21 cellular contexts compared by ENCODE assay signal in genomic region chr22:19912236-19912999, GRCh38. TPM values are rescaled to one million over a fixed set of nuclear protein-coding genes. Genes with fewer than 3 reads are reported as not detected.
DNase-seq lines count a peak whose midpoint lies in the region; ATAC-seq, FAIRE-seq and TF ChIP-seq lines count a peak whose summit lies in the region.
"Had no signal": no experiment of that assay in that cellular context is flagged by ENCODE, and none has a peak within 500 bp of the region (broad histone marks: within the 10 kb centered on the region; RNA-seq: fewer than 3 reads in every experiment).

No MANE protein-coding gene starts in this region.

- POLR2A ChIA-PET in K562 (lab: Yijun Ruan, JAX) = interaction anchor here (0.6 to 3.5 kb wide), 17 partner anchors 8 to 414 kb away, joined by 3 to 58 read pairs (median 5); partner anchors contain the start of genes COMT and TXNRD2

- no peak overlapping the region for H2BK20ac ChIP-seq in H9 (ENCODE audit: low read depth, low read length, poor library complexity, severe bottlenecking)

- no peaks in the 10 kb centered on the region for H3K27me3 ChIP-seq in H9 (ENCODE audit: insufficient read depth, low read length)
- H3K27me3 ChIP-seq in K562 (ENCODE audit: control insufficient read depth in 2 of 2, insufficient read depth in 2 of 2, low read length in 2 of 2) = no peaks in the 10 kb centered on the region; a peak in 1 of 5 replicates
- H3K27me3 ChIP-seq in neural progenitor cell = no peaks in the 10 kb centered on the region
- no peaks in the 10 kb centered on the region for H3K27me3 ChIP-seq in psoas muscle (ENCODE audit: insufficient read depth in 3 of 3, low read length in 2 of 3)
- H3K27me3 ChIP-seq: adrenal gland, MG63, Peyer's patch, suprapubic skin had no signal

- peak in 1 of 2 experiments; percentile 50; a peak in 2 of 4 replicates for TF ChIP-seq RAD21 in K562 (CRISPR knock-in tag; conservative IDR thresholded peaks at IDR 0.05 in 1 of 2, IDR thresholded peaks at IDR 0.05 in 1 of 2)

- H3K9me3 Mint-ChIP-seq in H9 (peaks cover 0 to 4% of the 10 kb centered on the region in 2 experiments; a peak in 2 of 5 replicates), neural progenitor cell (no peaks in the 10 kb centered on the region)
- H3K9me3 Mint-ChIP-seq: activated CD8-positive, alpha-beta T cell treated with anti-CD3 and anti-CD28 coated beads for 36 hours; natural killer cell had no signal

- H3K27me3 Mint-ChIP-seq in H9 (ENCODE audit: low read depth) = no peaks in the 10 kb centered on the region
- H3K27me3 Mint-ChIP-seq in neural progenitor cell (ENCODE audit: insufficient read depth, low read depth) = peaks cover 13% of the 10 kb centered on the region
- H3K27me3 Mint-ChIP-seq: activated CD8-positive, alpha-beta T cell treated with anti-CD3 and anti-CD28 coated beads for 36 hours had no signal

- CTCF ChIA-PET in K562 (lab: Yijun Ruan, JAX; ENCODE audit: low intra/inter-chr PET ratio) = interaction anchor here (0.7 to 6.2 kb wide), 4 partner anchors 42 to 183 kb away, joined by 3 to 156 read pairs (median 4); no protein-coding TSS in a partner anchor

- H3K9ac ChIP-seq in H9 (ENCODE audit: extremely low read depth, insufficient read length, low read length) (no peak overlapping the region), K562 (ENCODE audit: insufficient read depth in 1 of 2, low read depth in 2 of 2, low read length in 2 of 2) (peak overlapping the region in 1 of 2 experiments; percentile 64; a peak in 2 of 4 replicates), neural progenitor cell (no peak overlapping the region)

- DNase-seq in H9 (peak; percentile 52), K562 (ENCODE audit: extremely low read depth in 1 of 4, low spot score in 3 of 4) (peak in 2 of 4 experiments; percentile 67 to 75), neural progenitor cell (ENCODE audit: low spot score) (peak; percentile 63), nucleus accumbens (lab: John Stamatoyannopoulos, UW) (no peak), NCI-H510A (lab: John Stamatoyannopoulos, UW) (no peak), psoas muscle (no peak)
- DNase-seq: activated CD8-positive, alpha-beta T cell treated with anti-CD3 and anti-CD28 coated beads for 36 hours; adrenal gland; GDM1; MG63; natural killer cell; NCI-H2107; NCI-H69; Peyer's patch; retina had no signal

- no peaks in the 10 kb centered on the region for H3K79me1 ChIP-seq in H9 (ENCODE audit: insufficient read depth, low read depth, low read length, poor library complexity, severe bottlenecking)

- TF ChIP-seq CTCF in H9 (conservative IDR thresholded peaks at IDR 0.05) (peak; percentile 39; the same call in 2 of the 3 replicates), K562 (IDR thresholded peaks at IDR 0.05 in 2 of 3, conservative IDR thresholded peaks at IDR 0.05 in 1 of 3; ENCODE audit: insufficient read depth in 2 of 3, low read depth in 1 of 3, low read length in 3 of 3) (peak; percentile 64 to 77 (median 65)), neural progenitor cell (IDR thresholded peaks at IDR 0.05) (peak; percentile 45), psoas muscle (IDR thresholded peaks at IDR 0.05) (no peak)

- H3K4me1 Mint-ChIP-seq in H9 = peaks cover 0 to 3% of the 10 kb centered on the region in 2 experiments; a peak in 2 of 4 replicates
- peaks cover 12% of the 10 kb centered on the region for H3K4me1 Mint-ChIP-seq in neural progenitor cell

- no TSS peak for BruUV-seq in K562 (replicated peaks; lab: Mats Ljungman, UMichigan)

- no peak for FAIRE-seq in K562 (lab: Jason Lieb, UNC)
- FAIRE-seq: frontal cortex, H54, TTC549 had no signal

- H3K4me3 Mint-ChIP-seq in H9 (no peak overlapping the region), neural progenitor cell (no peak overlapping the region)
- H3K4me3 Mint-ChIP-seq: activated CD8-positive, alpha-beta T cell treated with anti-CD3 and anti-CD28 coated beads for 36 hours; natural killer cell had no signal

- no peak for TF ChIP-seq EP300 in K562 (IDR thresholded peaks at IDR 0.05; ENCODE audit: low read length)

- H3K36me3 Mint-ChIP-seq in H9 (ENCODE audit: insufficient read depth in 1 of 3, low read depth in 3 of 3) (peaks cover 0 to 27% (median 21%) of the 10 kb centered on the region in 3 experiments; a peak in 5 of 7 replicates), neural progenitor cell (no peaks in the 10 kb centered on the region)

- no peaks in the 10 kb centered on the region for H3K9me1 ChIP-seq in K562 (ENCODE audit: control insufficient read depth, insufficient read depth, low read length)

- no peaks in the 10 kb centered on the region for H3K23me2 ChIP-seq in H9 (ENCODE audit: insufficient read length, low read depth, low read length, poor library complexity, severe bottlenecking)

- H2AK5ac ChIP-seq in H9 (ENCODE audit: insufficient read length, low read length) = no peak overlapping the region

- no peak overlapping the region for H4K5ac ChIP-seq in H9 (ENCODE audit: insufficient read length, low read depth, low read length)

- H3K4me3 ChIP-seq in K562 = no peak overlapping the region
- H3K4me3 ChIP-seq in neural progenitor cell = no peak overlapping the region
- H3K4me3 ChIP-seq in psoas muscle = no peak overlapping the region
- H3K4me3 ChIP-seq: adrenal gland, lung, MG63, Peyer's patch, suprapubic skin had no signal

- H3K18ac ChIP-seq in H9 (ENCODE audit: insufficient read length, low read depth, low read length) = no peak overlapping the region

- H3K9me3 ChIP-seq in H9 (ENCODE audit: control insufficient read depth, low read depth, low read length) = peaks cover 5% of the 10 kb centered on the region
- no peaks in the 10 kb centered on the region for H3K9me3 ChIP-seq in K562 (replicated peaks; ENCODE audit: control insufficient read depth, insufficient read depth, low read depth, low read length)
- H3K9me3 ChIP-seq in neural progenitor cell (ENCODE audit: low read depth) = no peaks in the 10 kb centered on the region
- no peaks in the 10 kb centered on the region for H3K9me3 ChIP-seq in psoas muscle
- H3K9me3 ChIP-seq: adrenal gland, Caco-2, MG63, Peyer's patch, suprapubic skin had no signal

- H3K14ac ChIP-seq in H9 (ENCODE audit: insufficient read depth, low read length) = no peak overlapping the region

- no peak overlapping the region for H3K56ac ChIP-seq in H9 (ENCODE audit: insufficient read length, low read depth, low read length)

- TF ChIP-seq POLR2A in K562 (conservative IDR thresholded peaks at IDR 0.05) = no peak

- ATAC-seq in K562 (peak; percentile 72), psoas muscle (no peak)
- ATAC-seq: activated CD8-positive, alpha-beta T cell treated with anti-CD3 and anti-CD28 coated beads for 36 hours; natural killer cell had no signal

- no peak overlapping the region for H2BK12ac ChIP-seq in H9 (ENCODE audit: insufficient read length, low read depth, low read length)

- H2AFZ ChIP-seq in H9 (ENCODE audit: low read length) (no peak overlapping the region), K562 (ENCODE audit: low read depth, low read length) (no peak overlapping the region), neural progenitor cell (replicated peaks) (no peak overlapping the region)

- H3T11ph ChIP-seq in H9 (ENCODE audit: low read length) = no peak overlapping the region

- H3K4me1 ChIP-seq in H9 (ENCODE audit: insufficient read depth, low read length) = no peaks in the 10 kb centered on the region
- peaks cover 2 to 25% of the 10 kb centered on the region in 2 experiments; a peak in 4 of 5 replicates for H3K4me1 ChIP-seq in K562 (replicated peaks in 1 of 2; ENCODE audit: control insufficient read depth in 2 of 2, insufficient read depth in 2 of 2, low read length in 2 of 2)
- no peaks in the 10 kb centered on the region for H3K4me1 ChIP-seq in neural progenitor cell
- H3K4me1 ChIP-seq in psoas muscle = no peaks in the 10 kb centered on the region
- H3K4me1 ChIP-seq: adrenal gland, Caco-2, Peyer's patch, suprapubic skin had no signal

- H4K20me1 ChIP-seq in H9 (ENCODE audit: control insufficient read depth, insufficient read depth, insufficient read length) (no peaks in the 10 kb centered on the region), K562 (replicated peaks; ENCODE audit: control insufficient read depth, insufficient read depth, low read length) (no peaks in the 10 kb centered on the region; the same call in 1 of the 2 replicates), neural progenitor cell (ENCODE audit: low read depth) (no peaks in the 10 kb centered on the region)

- H3K36me3 ChIP-seq in K562 (ENCODE audit: control insufficient read depth, insufficient read depth, low read length) (peaks cover 62% of the 10 kb centered on the region), neural progenitor cell (no peaks in the 10 kb centered on the region), psoas muscle (ENCODE audit: insufficient read depth in 1 of 2, low read depth in 1 of 2) (peaks cover 0 to 73% of the 10 kb centered on the region in 2 donors)

- H2BK15ac ChIP-seq in H9 (ENCODE audit: low read depth, low read length) = no peak overlapping the region

- no peak overlapping the region for H3K23ac ChIP-seq in H9 (ENCODE audit: insufficient read length, low read depth, low read length)

- in situ Hi-C loops in K562 (cut with MboI) = loop anchor here (5.0 kb wide), 1 partner anchor 180 kb away; no protein-coding TSS in a partner anchor

- no peak overlapping the region for H2BK120ac ChIP-seq in H9 (ENCODE audit: low read depth, low read length, poor library complexity, severe bottlenecking)

- no peaks in the 10 kb centered on the region for H3F3A ChIP-seq in neural progenitor cell (ENCODE audit: low read depth)

- H3K79me2 ChIP-seq in H9 (ENCODE audit: insufficient read depth, low read length) = no peaks in the 10 kb centered on the region
- no peaks in the 10 kb centered on the region for H3K79me2 ChIP-seq in K562 (ENCODE audit: control insufficient read depth, insufficient read depth, low read length)
- H3K79me2 ChIP-seq in neural progenitor cell (ENCODE audit: low read depth) = no peaks in the 10 kb centered on the region

- no peak overlapping the region for H4K8ac ChIP-seq in H9 (replicated peaks; ENCODE audit: insufficient read length, low read depth, low read length)

- no peak overlapping the region for H2BK5ac ChIP-seq in H9 (ENCODE audit: insufficient read length, low read length)

- H3K27ac Mint-ChIP-seq in H9 = no peak overlapping the region
- no peak overlapping the region for H3K27ac Mint-ChIP-seq in neural progenitor cell
- H3K27ac Mint-ChIP-seq: activated CD8-positive, alpha-beta T cell treated with anti-CD3 and anti-CD28 coated beads for 36 hours; natural killer cell had no signal

- intact Hi-C loops in K562 (cut with micrococcal nuclease) = no loop called here
- intact Hi-C loops in psoas muscle (cut with DNase I) = no loop called here

- H3K4me2 ChIP-seq in H9 (ENCODE audit: insufficient read depth, insufficient read length, low read length) = no peak overlapping the region
- no peak overlapping the region for H3K4me2 ChIP-seq in K562 (ENCODE audit: insufficient read depth, low read length)
- H3K4me2 ChIP-seq in neural progenitor cell = no peak overlapping the region

- WGBS in H9 (ENCODE audit: extremely low coverage, insufficient read length, low lambda C conversion rate) = no CpG with 5 or more reads among the region's 20 CpGs
- 74% methylated on average over 20 of the region's 20 CpGs for WGBS in K562 (ENCODE audit: insufficient coverage, low coverage, missing lambda C conversion rate)
- WGBS in psoas muscle, 3 donors = 60 to 76% (median 61%) methylated on average over 20 of the region's 20 CpGs

- no peak overlapping the region for H3K27ac ChIP-seq in H9 (ENCODE audit: insufficient read length, low read depth, low read length)
- no peak overlapping the region for H3K27ac ChIP-seq in K562 (ENCODE audit: extremely low read depth, low read depth, low read length)
- H3K27ac ChIP-seq in neural progenitor cell = no peak overlapping the region
- no peak overlapping the region for H3K27ac ChIP-seq in psoas muscle
- H3K27ac ChIP-seq: adrenal gland, Peyer's patch, suprapubic skin had no signal

- H3K4ac ChIP-seq in H9 (ENCODE audit: low read depth, low read length) = no peak overlapping the region

- no peak overlapping the region for H4K91ac ChIP-seq in H9 (ENCODE audit: insufficient read length, low read depth, low read length)

RNA-seq across cellular contexts. Expression of gene COMT, which starts 29.2 kb away (rescaled TPM):
- total RNA-seq in H9 (2021) (42.2 and 43.3 TPM in 2 replicates), K562 (2014; rRNA removed) (334 and 497 TPM in 2 replicates), K562 (2014; rRNA removed; fragmentation: Illumina TruSeq; extraction: Trizol) (29.4 and 46.3 TPM in 2 replicates), K562 (2015; rRNA removed; fragmentation: Illumina TruSeq; extraction: Trizol) (155 and 156 TPM in 2 replicates), K562 (2021) (348 and 351 TPM in 2 replicates), neural progenitor cell (ENCODE audit: low replicate concordance) (1.1 and 1.3 TPM in 2 replicates), psoas muscle (100 to 1,000 TPM in 2 of 4 donors, 10 to 100 TPM in 2; 63.6 to 146 (median 115) TPM)
- 125 and 360 TPM in 2 replicates for total RNA-seq in K562 (2011; cell fraction: chromatin; rRNA removed; ENCODE audit: low replicate concordance)
- 500 and 649 TPM in 2 replicates for total RNA-seq in K562 (2011; cell fraction: nucleolus; rRNA removed)
- 301 and 358 TPM in 2 replicates for total RNA-seq in K562 (2011; cell fraction: nucleoplasm; rRNA removed)
- polyA plus RNA-seq in K562 (2011; rRNA removed) (185 and 498 TPM in 2 replicates), K562 (2014; fragmentation: Illumina TruSeq; extraction: Trizol) (108 and 305 TPM in 2 replicates), K562 (2014; fragmentation: Nextera tagmentation; extraction: Ambion mirVana) (10 to 100 TPM; 12.5 to 39.6 TPM), K562 (2014; rRNA removed) (263 and 317 TPM in 2 replicates), psoas muscle (100 to 1,000 TPM; 100 to 142 (median 117) TPM)
- 652 and 657 TPM in 2 replicates for polyA plus RNA-seq in K562 (2011; cell fraction: cytosol; rRNA removed)
- 321 and 432 TPM in 2 replicates for polyA plus RNA-seq in K562 (2011; cell fraction: nucleus; rRNA removed)
- polyA plus RNA-seq in K562 (2012) = 279 and 699 TPM in 2 replicates
- polyA minus RNA-seq in K562 (2011; rRNA and poly(A)+ RNA removed) = 92.9 and 123 TPM in 2 replicates
- 148 and 344 TPM in 2 replicates for polyA minus RNA-seq in K562 (2011; cell fraction: cytosol; rRNA and poly(A)+ RNA removed)
- 63.8 and 154 TPM in 2 replicates for polyA minus RNA-seq in K562 (2011; cell fraction: nucleus; rRNA and poly(A)+ RNA removed)

RNA-seq across cellular contexts. Expression of gene TXNRD2, which starts 29.2 kb away (rescaled TPM):
- total RNA-seq in H9 (2021) = 22.9 and 25.5 TPM in 2 replicates
- total RNA-seq in K562 (2011; cell fraction: chromatin; rRNA removed; ENCODE audit: low replicate concordance) = 156 and 367 TPM in 2 replicates
- 176 and 216 TPM in 2 replicates for total RNA-seq in K562 (2011; cell fraction: nucleolus; rRNA removed)
- total RNA-seq in K562 (2011; cell fraction: nucleoplasm; rRNA removed) = 160 and 165 TPM in 2 replicates
- 49.4 and 60.7 TPM in 2 replicates for total RNA-seq in K562 (2014; rRNA removed)
- 25.1 and 32.6 TPM in 2 replicates for total RNA-seq in K562 (2014; rRNA removed; fragmentation: Illumina TruSeq; extraction: Trizol)
- 45.9 and 50.4 TPM in 2 replicates for total RNA-seq in K562 (2015; rRNA removed; fragmentation: Illumina TruSeq; extraction: Trizol)
- total RNA-seq in K562 (2021) = 78.2 and 80.2 TPM in 2 replicates
- polyA plus RNA-seq in K562 (2011; rRNA removed) = 50.2 and 93.6 TPM in 2 replicates
- polyA plus RNA-seq in K562 (2011; cell fraction: cytosol; rRNA removed) = 84.2 and 98.0 TPM in 2 replicates
- polyA plus RNA-seq in K562 (2011; cell fraction: nucleus; rRNA removed) = 148 and 181 TPM in 2 replicates
- polyA plus RNA-seq in K562 (2012) = 83.1 and 83.5 TPM in 2 replicates
- 45.0 and 66.1 TPM in 2 replicates for polyA plus RNA-seq in K562 (2014; fragmentation: Illumina TruSeq; extraction: Trizol)
- polyA plus RNA-seq in K562 (2014; fragmentation: Nextera tagmentation; extraction: Ambion mirVana) = 1 to 10 TPM; 3.3 to 4.4 TPM
- polyA plus RNA-seq in K562 (2014; rRNA removed) = 52.5 and 57.0 TPM in 2 replicates
- polyA minus RNA-seq in K562 (2011; rRNA and poly(A)+ RNA removed) = 44.4 and 47.5 TPM in 2 replicates
- 55.3 and 75.6 TPM in 2 replicates for polyA minus RNA-seq in K562 (2011; cell fraction: cytosol; rRNA and poly(A)+ RNA removed)
- 57.4 and 103 TPM in 2 replicates for polyA minus RNA-seq in K562 (2011; cell fraction: nucleus; rRNA and poly(A)+ RNA removed)
- 0.19 and 3.1 TPM in 2 replicates for total RNA-seq in neural progenitor cell (ENCODE audit: low replicate concordance)
- 10 to 100 TPM; 18.4 to 35.1 (median 24.5) TPM for total RNA-seq in psoas muscle
- polyA plus RNA-seq in psoas muscle = 10 to 100 TPM; 13.7 to 23.5 (median 16.0) TPM

RNA-seq across cellular contexts. Expression of gene GNB1L, which starts 57.7 kb away (rescaled TPM):
- total RNA-seq in H9 (2021) (22.4 and 22.9 TPM in 2 replicates), K562 (2014; rRNA removed) (48.9 and 69.1 TPM in 2 replicates), K562 (2014; rRNA removed; fragmentation: Illumina TruSeq; extraction: Trizol) (0.57 and 0.84 TPM in 2 replicates), K562 (2015; rRNA removed; fragmentation: Illumina TruSeq; extraction: Trizol) (17.8 and 20.6 TPM in 2 replicates), K562 (2021) (50.5 and 55.3 TPM in 2 replicates), neural progenitor cell (ENCODE audit: low replicate concordance) (3.0 and 11.6 TPM in 2 replicates), psoas muscle (1 to 10 TPM; 1.5 to 3.4 (median 3.0) TPM)
- 5.3 and 21.3 TPM in 2 replicates for total RNA-seq in K562 (2011; cell fraction: chromatin; rRNA removed; ENCODE audit: low replicate concordance)
- total RNA-seq in K562 (2011; cell fraction: nucleolus; rRNA removed) = 21.8 and 25.5 TPM in 2 replicates
- total RNA-seq in K562 (2011; cell fraction: nucleoplasm; rRNA removed) = 7.3 and 7.8 TPM in 2 replicates
- polyA plus RNA-seq in K562 (2011; rRNA removed) (10.2 and 35.0 TPM in 2 replicates), K562 (2014; fragmentation: Illumina TruSeq; extraction: Trizol) (1.9 and 18.0 TPM in 2 replicates), K562 (2014; fragmentation: Nextera tagmentation; extraction: Ambion mirVana) (1 to 10 TPM in 1 of 2 experiments, under 1 TPM in 1; 0.56 to 3.5 TPM), K562 (2014; rRNA removed) (40.7 and 41.3 TPM in 2 replicates), psoas muscle (1 to 10 TPM; 3.3 to 7.6 (median 3.6) TPM)
- polyA plus RNA-seq in K562 (2011; cell fraction: cytosol; rRNA removed) = 37.2 and 43.8 TPM in 2 replicates
- 33.2 and 43.3 TPM in 2 replicates for polyA plus RNA-seq in K562 (2011; cell fraction: nucleus; rRNA removed)
- polyA plus RNA-seq in K562 (2012) = 42.2 and 62.2 TPM in 2 replicates
- 2.8 and 3.7 TPM in 2 replicates for polyA minus RNA-seq in K562 (2011; rRNA and poly(A)+ RNA removed)
- 13.2 and 33.0 TPM in 2 replicates for polyA minus RNA-seq in K562 (2011; cell fraction: cytosol; rRNA and poly(A)+ RNA removed)
- polyA minus RNA-seq in K562 (2011; cell fraction: nucleus; rRNA and poly(A)+ RNA removed) = 12.0 and 14.3 TPM in 2 replicates

RNA-seq across cellular contexts. Expression of gene RTL10, which starts 57.7 kb away (rescaled TPM):
- total RNA-seq in H9 (2021) (24.0 and 24.4 TPM in 2 replicates), K562 (2014; rRNA removed) (32.5 and 42.0 TPM in 2 replicates), K562 (2014; rRNA removed; fragmentation: Illumina TruSeq; extraction: Trizol) (16.3 and 19.8 TPM in 2 replicates), K562 (2015; rRNA removed; fragmentation: Illumina TruSeq; extraction: Trizol) (26.2 and 28.8 TPM in 2 replicates), K562 (2021) (75.4 and 75.5 TPM in 2 replicates), neural progenitor cell (ENCODE audit: low replicate concordance) (7.3 and 16.3 TPM in 2 replicates), psoas muscle (1 to 10 TPM; 5.3 to 9.7 (median 8.1) TPM)
- 82.4 and 192 TPM in 2 replicates for total RNA-seq in K562 (2011; cell fraction: chromatin; rRNA removed; ENCODE audit: low replicate concordance)
- total RNA-seq in K562 (2011; cell fraction: nucleolus; rRNA removed) = 134 and 166 TPM in 2 replicates
- 107 and 110 TPM in 2 replicates for total RNA-seq in K562 (2011; cell fraction: nucleoplasm; rRNA removed)
- polyA plus RNA-seq in K562 (2011; rRNA removed) (32.7 and 82.6 TPM in 2 replicates), K562 (2014; fragmentation: Illumina TruSeq; extraction: Trizol) (39.2 and 40.1 TPM in 2 replicates), K562 (2014; fragmentation: Nextera tagmentation; extraction: Ambion mirVana) (10 to 100 TPM; 23.6 to 33.7 TPM), K562 (2014; rRNA removed) (28.2 and 31.2 TPM in 2 replicates), psoas muscle (1 to 10 TPM; 5.9 to 7.9 (median 6.3) TPM)
- polyA plus RNA-seq in K562 (2011; cell fraction: cytosol; rRNA removed) = 68.8 and 74.9 TPM in 2 replicates
- polyA plus RNA-seq in K562 (2011; cell fraction: nucleus; rRNA removed) = 124 and 157 TPM in 2 replicates
- 40.3 and 56.9 TPM in 2 replicates for polyA plus RNA-seq in K562 (2012)
- 49.5 and 66.5 TPM in 2 replicates for polyA minus RNA-seq in K562 (2011; rRNA and poly(A)+ RNA removed)
- 31.7 and 46.0 TPM in 2 replicates for polyA minus RNA-seq in K562 (2011; cell fraction: cytosol; rRNA and poly(A)+ RNA removed)
- 42.7 and 85.4 TPM in 2 replicates for polyA minus RNA-seq in K562 (2011; cell fraction: nucleus; rRNA and poly(A)+ RNA removed)

Comparison
In these comparisons a context has a peak if more than half of its experiments do, and no peak if none do; other contexts are left out.
1. DNase-seq: peak in H9 (single experiment) and neural progenitor cell (single experiment); none in nucleus accumbens (0 of 56), NCI-H510A (single experiment) and psoas muscle (0 of 2).
2. RNA of gene COMT, which starts 29.2 kb away (total RNA-seq): 29.4 to 649 TPM in K562, 63.6 to 146 TPM in psoas muscle and 42.2 to 43.3 TPM in H9; 1.1 to 1.3 TPM in neural progenitor cell; every median in the first group is over 10 times any median in the second.